In genomic region chr4:25410820-25411529, GRCh38 we compare ENCODE assay signal across 2 cellular contexts.
TF ChIP-seq lines count a peak whose summit lies in the region.

No MANE protein-coding gene starts in this region.

TF ChIP-seq in IMR-90, 13 proteins besides CTCF, POLR2A, EP300 and RAD21:
- TF ChIP-seq MAFK (IDR thresholded peaks at IDR 0.05; ENCODE audit: low read depth, low read length): no peak
- no peak for TF ChIP-seq MXI1 (IDR thresholded peaks at IDR 0.05; ENCODE audit: borderline replicate concordance, low read depth, low read length)
- TF ChIP-seq BHLHE40 (IDR thresholded peaks at IDR 0.05; ENCODE audit: low read depth, low read length): no peak
- no peak for TF ChIP-seq FOS (IDR thresholded peaks at IDR 0.05; ENCODE audit: low read depth, low read length)
- no peak for TF ChIP-seq SMC3 (IDR thresholded peaks at IDR 0.05; ENCODE audit: low read depth, low read length)
- TF ChIP-seq ELK1 (IDR thresholded peaks at IDR 0.05; ENCODE audit: borderline replicate concordance, low read depth, low read length): no peak
- no peak for TF ChIP-seq USF2 (IDR thresholded peaks at IDR 0.05; ENCODE audit: low read depth, low read length)
- TF ChIP-seq RFX5 (IDR thresholded peaks at IDR 0.05; ENCODE audit: low read depth, low read length): no peak
- no peak for TF ChIP-seq MAZ (IDR thresholded peaks at IDR 0.05; ENCODE audit: borderline replicate concordance, low read depth, low read length)
- TF ChIP-seq CHD1 (IDR thresholded peaks at IDR 0.05; ENCODE audit: low read depth, low read length): no peak
- no peak for TF ChIP-seq CEBPB (IDR thresholded peaks at IDR 0.05; ENCODE audit: low read depth, low read length)
- TF ChIP-seq RCOR1 (IDR thresholded peaks at IDR 0.05; ENCODE audit: insufficient replicate concordance, low read length): no peak
- TF ChIP-seq NFE2L2 (IDR thresholded peaks at IDR 0.05; ENCODE audit: low read depth, low read length): no peak

TF ChIP-seq in K562, 482 proteins besides CTCF, POLR2A, EP300 and RAD21:
- TF ChIP-seq NFIC (IDR thresholded peaks at IDR 0.05) (no peak), ZNF24 (IDR thresholded peaks at IDR 0.05) (peak; percentile 73; the same call in 1 of the 2 replicates)
